ENCODE assay signal across 35 cellular contexts in genomic region chr14:45362505-45362904, GRCh38.
"Had no signal": no experiment of that assay in that cellular context is flagged by ENCODE, and none has a peak within 500 bp of the region (broad histone marks: within the 10 kb centered on the region; RNA-seq: fewer than 3 reads in every experiment).

No MANE protein-coding gene starts in this region.

- H3K4me3 ChIP-seq: MG63 had no signal

- H3K36me3 ChIP-seq: MG63 had no signal

- DNase-seq: Karpas-422, Kasumi-1, MG63, MM.1S, MV-4-11, NCI-H1048, NCI-H1092, NCI-H1092 treated with DMSO at 0.1 percent for 48 hours, NCI-H1105, NCI-H1105 treated with DMSO at 0.1 percent for 48 hours, NCI-H1417, NCI-H1417 treated with DMSO at 0.1 percent for 48 hours, NCI-H1436, NCI-H1436 treated with DMSO at 0.1 percent for 48 hours, NCI-H146, NCI-H1694, NCI-H1694 treated with DMSO at 0.1 percent for 48 hours, NCI-H187, NCI-H187 treated with DMSO at 0.1 percent for 48 hours, NCI-H1930, NCI-H2029, NCI-H2029 treated with DMSO at 0.1 percent for 48 hours, NCI-H2081 treated with DMSO at 0.1 percent for 48 hours, NCI-H2107, NCI-H2171, NCI-H2171 treated with DMSO at 0.1 percent for 48 hours, NCI-H2227 treated with DMSO at 0.1 percent for 48 hours, NCI-H226, NCI-H345, NCI-H446, NCI-H446 treated with DMSO at 0.1 percent for 48 hours, NCI-H510A, NCI-H510A treated with DMSO at 0.1 percent for 48 hours, NCI-H524, NCI-H524 treated with DMSO at 0.1 percent for 48 hours had no signal

- H3K27me3 ChIP-seq: MG63 had no signal

- H3K9me3 ChIP-seq: MG63 had no signal
